In genomic region chr20:17749979-17750721, GRCh38 we compare ENCODE assay signal across 1 cellular context.
A peak's percentile ranks its signal among the peaks of the same experiment; 100 is the strongest.
TF ChIP-seq lines count a peak whose summit lies in the region.

No MANE protein-coding gene starts in this region.

TF ChIP-seq in HepG2, 621 proteins besides CTCF, POLR2A, EP300 and RAD21 (continued from another document and continues in another):
- TF ChIP-seq ZHX2 (IDR thresholded peaks at IDR 0.05; ENCODE audit: low read depth) (no peak), ZHX2 (CRISPR knock-in tag; IDR thresholded peaks at IDR 0.05; ENCODE audit: borderline replicate concordance) (no peak), ZNF275 (CRISPR knock-in tag; IDR thresholded peaks at IDR 0.05; ENCODE audit: borderline replicate concordance) (peak; percentile 65; the same call in 1 of the 2 replicates), DMAP1 (CRISPR knock-in tag; IDR thresholded peaks at IDR 0.05) (no peak), ZSCAN22 (CRISPR knock-in tag; IDR thresholded peaks at IDR 0.05) (no peak), SYNCRIP (IDR thresholded peaks at IDR 0.05; ENCODE audit: insufficient read depth, low read depth, low read length) (no peak), MTA1 (CRISPR knock-in tag; IDR thresholded peaks at IDR 0.05; ENCODE audit: borderline replicate concordance) (peak; percentile 75; the same call in 1 of the 2 replicates), SRSF1 (optimal IDR thresholded peaks at IDR 0.05; ENCODE audit: low read depth, low read length) (peak; percentile 54), ARID4A (CRISPR knock-in tag; IDR thresholded peaks at IDR 0.05; ENCODE audit: borderline replicate concordance) (peak; percentile 48; the same call in 1 of the 2 replicates), ZNF331 (CRISPR knock-in tag; IDR thresholded peaks at IDR 0.05) (peak; percentile 67; the same call in 1 of the 2 replicates), NFIB (CRISPR knock-in tag; IDR thresholded peaks at IDR 0.05; ENCODE audit: borderline replicate concordance) (no peak), MEIS2 (CRISPR knock-in tag; IDR thresholded peaks at IDR 0.05) (no peak), ZBTB1 (CRISPR knock-in tag; IDR thresholded peaks at IDR 0.05; ENCODE audit: borderline replicate concordance) (no peak), HBP1 (CRISPR knock-in tag; IDR thresholded peaks at IDR 0.05; ENCODE audit: low read depth) (peak; percentile 64; the same call in 1 of the 2 replicates), ZNF720 (CRISPR knock-in tag; IDR thresholded peaks at IDR 0.05) (no peak), HNRNPUL1 (IDR thresholded peaks at IDR 0.05; ENCODE audit: low read depth, low read length) (no peak), PAF1 (CRISPR knock-in tag; IDR thresholded peaks at IDR 0.05) (no peak), ZFP90 (CRISPR knock-in tag; IDR thresholded peaks at IDR 0.05; ENCODE audit: borderline replicate concordance) (no peak), ZBTB7B (CRISPR knock-in tag; IDR thresholded peaks at IDR 0.05) (peak; percentile 87), WIZ (CRISPR knock-in tag; IDR thresholded peaks at IDR 0.05) (0 out of 2 replicates have a peak, but pooled peaks have one; percentile 22), SRY (CRISPR knock-in tag; IDR thresholded peaks at IDR 0.05) (peak; percentile 51; the same call in 1 of the 2 replicates), FUBP1 (CRISPR knock-in tag; IDR thresholded peaks at IDR 0.05; ENCODE audit: borderline replicate concordance) (no peak), ZNF530 (CRISPR knock-in tag; IDR thresholded peaks at IDR 0.05; ENCODE audit: low read depth) (no peak), TFE3 (CRISPR knock-in tag; IDR thresholded peaks at IDR 0.05) (0 out of 2 replicates have a peak, but pooled peaks have one; percentile 36), SRF (IDR thresholded peaks at IDR 0.05; ENCODE audit: low read depth, low read length) (peak; percentile 65; the same call in 1 of the 2 replicates), HNRNPK (IDR thresholded peaks at IDR 0.05; ENCODE audit: low read depth, low read length, poor library complexity, severe bottlenecking) (no peak), ZNF501 (CRISPR knock-in tag; IDR thresholded peaks at IDR 0.05) (peak; percentile 65), ZNF451 (CRISPR knock-in tag; IDR thresholded peaks at IDR 0.05) (no peak), ZNF446 (CRISPR knock-in tag; IDR thresholded peaks at IDR 0.05) (no peak), MEF2D (CRISPR knock-in tag; IDR thresholded peaks at IDR 0.05) (no peak), FOXO4 (CRISPR knock-in tag; conservative IDR thresholded peaks at IDR 0.05) (no peak), POGK (CRISPR knock-in tag; conservative IDR thresholded peaks at IDR 0.05) (no peak), THYN1 (CRISPR knock-in tag; IDR thresholded peaks at IDR 0.05; ENCODE audit: borderline replicate concordance, low read depth) (no peak), ZEB1 (IDR thresholded peaks at IDR 0.05; ENCODE audit: insufficient replicate concordance, low read depth) (no peak), U2AF2 (IDR thresholded peaks at IDR 0.05; ENCODE audit: low read depth, low read length) (no peak), ZNF746 (CRISPR knock-in tag; IDR thresholded peaks at IDR 0.05) (peak; percentile 14; the same call in 1 of the 2 replicates), ZFP36L1 (CRISPR knock-in tag; IDR thresholded peaks at IDR 0.05) (no peak), PHB2 (IDR thresholded peaks at IDR 0.05; ENCODE audit: partially characterized antibody) (no peak)
